ENCODE assay signal across 8 cellular contexts in genomic region chr6:45445749-45446454, GRCh38.
A peak's percentile ranks its signal among the peaks of the same experiment; 100 is the strongest.
DNase-seq lines count a peak whose midpoint lies in the region; ATAC-seq and TF ChIP-seq lines count a peak whose summit lies in the region.

No MANE protein-coding gene starts in this region.

- H3K27me3 Mint-ChIP-seq in activated T-helper 17 cell treated with anti-CD3 and anti-CD28 coated beads, Interleukin-2, amount 50 U/mL, for 72 hours = no peaks in the 10 kb centered on the region

- H3K9me3 ChIP-seq in cardiac muscle cell (ENCODE audit: low read depth) = no peaks in the 10 kb centered on the region

- peak; percentile 42 for ATAC-seq in activated T-helper 17 cell treated with anti-CD3 and anti-CD28 coated beads, Interleukin-2, amount 50 U/mL, for 72 hours (replicated peaks)
- ATAC-seq in activated CD4-positive, CD25-positive, alpha-beta regulatory T cell treated with anti-CD3 and anti-CD28 coated beads, Interleukin-2, amount 50 U/mL, for 24 hours = no peak
- no peak for ATAC-seq in GM18870 (IDR thresholded peaks at IDR 0.05; ENCODE audit: unreplicated experiment)

- no peak overlapping the region for H3K4me3 ChIP-seq in cardiac muscle cell

- H3K36me3 Mint-ChIP-seq in activated T-helper 17 cell treated with anti-CD3 and anti-CD28 coated beads, Interleukin-2, amount 50 U/mL, for 72 hours (ENCODE audit: low read depth) = peaks cover 100% of the 10 kb centered on the region

- H3K4me1 Mint-ChIP-seq in activated T-helper 17 cell treated with anti-CD3 and anti-CD28 coated beads, Interleukin-2, amount 50 U/mL, for 72 hours = peaks cover 53% of the 10 kb centered on the region

- H3K9me3 Mint-ChIP-seq in activated T-helper 17 cell treated with anti-CD3 and anti-CD28 coated beads, Interleukin-2, amount 50 U/mL, for 72 hours = no peaks in the 10 kb centered on the region

- H3K4me3 Mint-ChIP-seq in activated T-helper 17 cell treated with anti-CD3 and anti-CD28 coated beads, Interleukin-2, amount 50 U/mL, for 72 hours = peak overlapping the region; percentile 74

- H3K4me1 ChIP-seq in cardiac muscle cell (ENCODE audit: low read depth) = peaks cover 31% of the 10 kb centered on the region

- H3K36me3 ChIP-seq in cardiac muscle cell = no peaks in the 10 kb centered on the region

- H3K27ac Mint-ChIP-seq in activated T-helper 17 cell treated with anti-CD3 and anti-CD28 coated beads, Interleukin-2, amount 50 U/mL, for 72 hours = peak overlapping the region; percentile 91

- peak; percentile 30 for DNase-seq in activated T-cell treated with anti-CD3 and anti-CD28 coated beads for 48 hours (ENCODE audit: low read depth)
- no peak for DNase-seq in activated T-cell treated with anti-CD3 and anti-CD28 coated beads for 4 hours
- DNase-seq in NCI-H2196 treated with DMSO at 0.1 percent for 48 hours (lab: John Stamatoyannopoulos, UW; ENCODE audit: unreplicated experiment) = peak; percentile 12
- peak; percentile 50 to 99 for DNase-seq in cardiac muscle cell (ENCODE audit: low read depth in 1 of 2, low spot score in 1 of 2)
- DNase-seq in renal cortical epithelial cell (ENCODE audit: low read depth) = peak; percentile 100

- TF ChIP-seq CTCF in cardiac muscle cell (IDR thresholded peaks at IDR 0.05; ENCODE audit: low read depth, low read length) = no peak

- no peaks in the 10 kb centered on the region for H3K27me3 ChIP-seq in cardiac muscle cell

- H3K27ac ChIP-seq in cardiac muscle cell = peak overlapping the region; percentile 76
